In genomic region chr19:3249408-3249807, GRCh38 we compare ENCODE assay signal across 1 cellular context.
TF ChIP-seq lines count a peak whose summit lies in the region.

No MANE protein-coding gene starts in this region.

TF ChIP-seq in GM12878, 131 proteins besides CTCF, POLR2A, EP300 and RAD21 (continued from another document):
- TF ChIP-seq ELK1 (IDR thresholded peaks at IDR 0.05; ENCODE audit: low read depth, low read length), result no peak
- TF ChIP-seq IKZF2 (IDR thresholded peaks at IDR 0.05), result no peak
